Comparison of ENCODE assay signal across 8 cellular contexts in the genomic region with DNA sequence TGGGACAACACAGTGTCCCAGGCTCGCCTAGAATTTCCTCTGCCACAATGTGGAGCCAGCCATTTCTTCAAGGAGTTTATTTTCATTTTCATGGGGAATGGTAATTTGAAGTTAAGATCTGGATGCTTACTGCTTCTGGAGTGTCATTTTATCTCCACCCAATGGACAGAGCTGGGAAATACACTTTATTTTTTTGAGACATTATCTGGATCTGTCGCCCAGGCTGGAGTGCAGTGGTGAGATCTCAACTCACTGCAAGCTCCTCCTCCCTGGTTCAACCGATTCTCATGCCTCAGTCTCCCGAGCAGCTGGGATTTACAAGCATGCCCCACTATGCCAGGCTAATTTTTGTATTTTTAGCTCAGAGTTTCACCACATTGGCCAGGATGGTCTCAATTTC. TPM values are rescaled to one million over a fixed set of nuclear protein-coding genes. Genes with fewer than 3 reads are reported as not detected.
DNase-seq lines count a peak whose midpoint lies in the region; ATAC-seq, FAIRE-seq and TF ChIP-seq lines count a peak whose summit lies in the region.

No MANE protein-coding gene starts in this region.

- POLR2A ChIA-PET in AG04450 (lab: Yijun Ruan, JAX) = interaction anchor here (0.5 to 1.6 kb wide), 3 partner anchors 12 to 143 kb away, joined by 3 to 4 read pairs (median 4); a partner anchor contains a TSS

- DNase-seq in AG04450 (ENCODE audit: low read depth, low spot score) (no peak), SKM-1 treated with dmso at 0.1 percent for 144 hours (lab: John Stamatoyannopoulos, UW; ENCODE audit: unreplicated experiment) (peak; percentile 24), epithelial cell of esophagus (ENCODE audit: low read depth) (peak; percentile 63), mucosa of descending colon (peak in 2 of 3 donors; percentile 36 to 47)

- peaks cover 14% of the 10 kb centered on the region for H3K4me1 ChIP-seq in mucosa of descending colon (ENCODE audit: low read depth)

- H3K4me3 ChIP-seq in AG04450 (ENCODE audit: low read depth, low read length) = no peak overlapping the region
- H3K4me3 ChIP-seq in epithelial cell of esophagus (ENCODE audit: low read length) = no peak overlapping the region
- no peak overlapping the region for H3K4me3 ChIP-seq in mucosa of descending colon

- no peaks in the 10 kb centered on the region for H3K36me3 ChIP-seq in mucosa of descending colon (ENCODE audit: low read depth)

- CTCF ChIA-PET in AG04450 (lab: Charles Lee) = interaction anchor here (0.8 to 5.7 kb wide), 50 partner anchors 10 to 571 kb away, joined by 3 to 77 read pairs (median 4); a partner anchor contains a TSS

- FAIRE-seq in G401.6 (lab: Jason Lieb, UNC) = peak; percentile 55

- intact Hi-C loops in mucosa of descending colon (cut with DNase I, micrococcal nuclease) = loop anchor here (10.0 kb wide), 4 partner anchors 64 to 394 kb away; a partner anchor contains a TSS

- H3K9me3 ChIP-seq in AG04450 (ENCODE audit: control insufficient read depth, insufficient read depth, low read length) (no peaks in the 10 kb centered on the region), mucosa of descending colon (no peaks in the 10 kb centered on the region)

- H3K27ac ChIP-seq in AG04450 (ENCODE audit: low read depth, low read length) = no peak overlapping the region

- TF ChIP-seq CTCF in AG04450 (IDR thresholded peaks at IDR 0.05; ENCODE audit: low read depth, low read length) = peak; percentile 69
- peak; percentile 59 for TF ChIP-seq CTCF in epithelial cell of esophagus (IDR thresholded peaks at IDR 0.05; ENCODE audit: insufficient read depth, low read depth, low read length, missing control alignments)
- TF ChIP-seq CTCF in mucosa of descending colon (IDR thresholded peaks at IDR 0.05) = peak; percentile 42

- ATAC-seq in HG03108 (IDR thresholded peaks at IDR 0.05; ENCODE audit: unreplicated experiment) (peak; percentile 54), mucosa of descending colon (peak; percentile 95), HG02840 (IDR thresholded peaks at IDR 0.05; ENCODE audit: low FRiP score, unreplicated experiment) (no peak), HG02763 (IDR thresholded peaks at IDR 0.05; ENCODE audit: unreplicated experiment) (no peak)

- no peaks in the 10 kb centered on the region for H3K27me3 ChIP-seq in AG04450 (ENCODE audit: control insufficient read depth, insufficient read depth, low read length)

RNA-seq across cellular contexts. Expression of a gene that starts 12.7 kb away (rescaled TPM):
- polyA plus RNA-seq in AG04450 (2011; rRNA removed) = 18.6 and 21.0 TPM in 2 replicates
- polyA minus RNA-seq in AG04450 (2011; rRNA and poly(A)+ RNA removed) = 25.8 and 36.4 TPM in 2 replicates
- total RNA-seq in mucosa of descending colon = 10 to 100 TPM; 14.0 to 22.0 (median 14.5) TPM

RNA-seq across cellular contexts. Expression of a gene that starts 25.0 kb away (rescaled TPM):
- polyA plus RNA-seq in AG04450 (2011; rRNA removed) = 1.8 and 2.5 TPM in 2 replicates
- polyA minus RNA-seq in AG04450 (2011; rRNA and poly(A)+ RNA removed) = 1.9 and 2.6 TPM in 2 replicates
- 1 to 10 TPM; 3.7 to 9.5 (median 4.7) TPM for total RNA-seq in mucosa of descending colon

RNA-seq across cellular contexts. Expression of a gene that starts 47.2 kb away (rescaled TPM):
- not detected in 2 replicates for polyA plus RNA-seq in AG04450 (2011; rRNA removed)
- not detected in 2 replicates for polyA minus RNA-seq in AG04450 (2011; rRNA and poly(A)+ RNA removed)
- total RNA-seq in mucosa of descending colon = 1 to 10 TPM; 1.7 to 5.7 (median 3.5) TPM

Comparison
In these comparisons a context has a peak if more than half of its experiments do, and no peak if none do; other contexts are left out.
1. ATAC-seq: peak in HG03108 (single experiment) and mucosa of descending colon (single experiment); none in HG02840 (single experiment) and HG02763 (single experiment).
2. Peak in every context shown above with its lines, with median percentiles within 50 percentile points of each other: CTCF ChIP-seq.